In genomic region chrX:88613338-88613737, GRCh38 we compare ENCODE assay signal across 10 cellular contexts.
A peak's percentile ranks its signal among the peaks of the same experiment; 100 is the strongest.
DNase-seq lines count a peak whose midpoint lies in the region; ATAC-seq and TF ChIP-seq lines count a peak whose summit lies in the region.
"Had no signal": no experiment of that assay in that cellular context is flagged by ENCODE, and none has a peak within 500 bp of the region (broad histone marks: within the 10 kb centered on the region; RNA-seq: fewer than 3 reads in every experiment).

No MANE protein-coding gene starts in this region.

- H3K36me3 ChIP-seq in Karpas-422 (ENCODE audit: insufficient read depth, low read length) (no peaks in the 10 kb centered on the region), ascending aorta (no peaks in the 10 kb centered on the region), liver (ENCODE audit: control insufficient read depth in 4 of 4, insufficient read depth in 3 of 4, low read depth in 1 of 4, low read length in 3 of 4) (no peaks in the 10 kb centered on the region)

- 0 out of 2 replicates have a peak, but pooled peaks cover 3% of the 10 kb centered on the region for H3K9me3 ChIP-seq in Karpas-422 (ENCODE audit: low read length)
- no peaks in the 10 kb centered on the region for H3K9me3 ChIP-seq in ascending aorta
- H3K9me3 ChIP-seq in liver (ENCODE audit: control insufficient read depth in 4 of 4, low read length in 3 of 4): no peaks in the 10 kb centered on the region

- H3K9ac ChIP-seq in Karpas-422 (ENCODE audit: low read length) (no peak overlapping the region), liver (ENCODE audit: low read depth in 1 of 2, low read length in 2 of 2) (peak overlapping the region in 1 of 2 donors; percentile 47)

- no peaks in the 10 kb centered on the region for H4K20me1 ChIP-seq in Karpas-422 (ENCODE audit: insufficient read depth, low read depth, low read length)

- no peaks in the 10 kb centered on the region for H3K79me2 ChIP-seq in Karpas-422 (ENCODE audit: low read length)

- peak; percentile 55 for DNase-seq in DMS114 treated with DMSO at 0.1 percent for 48 hours (lab: John Stamatoyannopoulos, UW; ENCODE audit: unreplicated experiment)
- peak; percentile 67 for DNase-seq in Karpas-422
- no peak for DNase-seq in ascending aorta (ENCODE audit: low spot score in 2 of 2)
- DNase-seq in CD1c-positive myeloid dendritic cell (ENCODE audit: extremely low spot score): no peak
- DNase-seq in T1000 (lab: John Stamatoyannopoulos, UW): no peak
- DNase-seq: NCI-H187 treated with DMSO at 0.1 percent for 48 hours, occipital lobe had no signal

- H3K4me3 ChIP-seq in Karpas-422 (ENCODE audit: low read length) (no peak overlapping the region), ascending aorta (no peak overlapping the region), liver (ENCODE audit: low read depth in 1 of 3, low read length in 3 of 3) (peak overlapping the region in 2 of 3 donors; percentile 41 to 57)

- H3K4me2 ChIP-seq in Karpas-422 (ENCODE audit: low read depth, low read length, poor library complexity, severe bottlenecking): no peak overlapping the region

- no peak overlapping the region for H2AFZ ChIP-seq in Karpas-422 (ENCODE audit: low read length)

- no peak overlapping the region for H3K27ac ChIP-seq in Karpas-422 (ENCODE audit: low read length)
- no peak overlapping the region for H3K27ac ChIP-seq in ascending aorta
- peak overlapping the region; percentile 27 to 69 for H3K27ac ChIP-seq in liver (ENCODE audit: low read depth in 1 of 2, low read length in 2 of 2)

- intact Hi-C loops in ascending aorta (cut with DNase I): loop anchor here (5.0 kb wide), 1 partner anchor 911 kb away; no protein-coding TSS in a partner anchor

- no peaks in the 10 kb centered on the region for H3K27me3 ChIP-seq in Karpas-422 (ENCODE audit: low read length)
- H3K27me3 ChIP-seq in ascending aorta: no peaks in the 10 kb centered on the region
- no peaks in the 10 kb centered on the region for H3K27me3 ChIP-seq in liver (ENCODE audit: control insufficient read depth in 4 of 4, insufficient read depth in 4 of 4, low read length in 3 of 4)

- no peaks in the 10 kb centered on the region for H3K9me2 ChIP-seq in Karpas-422 (replicated peaks; ENCODE audit: insufficient read depth, low read length)

- H3K4me1 ChIP-seq in Karpas-422 (ENCODE audit: low read length) (no peaks in the 10 kb centered on the region), ascending aorta (no peaks in the 10 kb centered on the region), liver (ENCODE audit: control insufficient read depth in 4 of 4, insufficient read depth in 4 of 4, low read length in 3 of 4) (no peaks in the 10 kb centered on the region)

- TF ChIP-seq CTCF in ascending aorta (IDR thresholded peaks at IDR 0.05) (peak in 2 of 3 experiments; percentile 14 to 32), liver (IDR thresholded peaks at IDR 0.05; ENCODE audit: low read depth, low read length, missing input control) (peak; percentile 64)

- ATAC-seq in HG03139 (IDR thresholded peaks at IDR 0.05; ENCODE audit: unreplicated experiment) (no peak), HG02870 (IDR thresholded peaks at IDR 0.05; ENCODE audit: unreplicated experiment) (no peak)

- TF ChIP-seq RAD21 in liver (IDR thresholded peaks at IDR 0.05): peak; percentile 90 to 91

TF ChIP-seq in liver, 16 proteins besides CTCF, POLR2A, EP300 and RAD21:
- TF ChIP-seq YY1 (IDR thresholded peaks at IDR 0.05) (no peak), GABPA (IDR thresholded peaks at IDR 0.05 in 1 of 2, conservative IDR thresholded peaks at IDR 0.05 in 1 of 2) (no peak), SP1 (IDR thresholded peaks at IDR 0.05) (no peak), FOXA2 (IDR thresholded peaks at IDR 0.05) (no peak)

Comparison
In these comparisons a context has a peak if more than half of its experiments do, and no peak if none do; other contexts are left out.
1. DNase-seq: peak in DMS114 treated with DMSO at 0.1 percent for 48 hours (single experiment) and Karpas-422 (single experiment); none in ascending aorta (0 of 2), CD1c-positive myeloid dendritic cell (single experiment) and T1000 (single experiment).
2. H3K27ac ChIP-seq: peak in liver (2 of 2); none in Karpas-422 (single experiment) and ascending aorta (0 of 2).
3. H3K4me3 ChIP-seq: peak in liver (2 of 3); none in Karpas-422 (single experiment) and ascending aorta (0 of 2).